ENCODE assay signal across 12 cellular contexts in the genomic region with DNA sequence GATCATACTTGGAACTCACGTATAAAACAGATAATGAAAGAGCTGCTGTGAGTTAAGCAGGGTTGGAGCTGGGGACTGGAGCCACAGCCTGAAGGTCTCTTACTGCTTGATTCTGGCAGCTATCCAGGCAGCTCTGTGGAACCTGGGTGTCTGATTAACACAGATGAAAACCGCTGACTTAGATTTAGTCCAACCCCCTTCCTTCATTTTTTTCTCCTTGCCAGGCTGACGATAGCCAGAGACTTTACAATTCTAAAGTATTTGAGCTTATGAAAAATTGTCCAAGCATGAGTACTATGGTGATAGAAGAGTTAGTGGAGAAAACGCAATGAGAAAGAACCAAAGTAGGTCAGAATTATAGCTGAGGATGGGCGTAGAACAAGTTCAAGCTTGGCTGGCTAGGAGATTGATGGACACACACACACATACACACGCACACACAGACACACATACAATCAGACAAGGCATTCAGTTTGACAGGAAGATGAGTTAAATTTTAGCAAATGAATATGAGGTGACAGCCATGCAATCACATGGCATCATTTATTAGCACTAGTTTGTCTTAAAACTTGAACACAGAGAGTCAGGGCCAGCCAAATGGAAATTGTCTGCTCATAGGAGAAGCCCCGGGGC. TPM values are rescaled to one million over a fixed set of nuclear protein-coding genes. Genes with fewer than 3 reads are reported as not detected.
DNase-seq lines count a peak whose midpoint lies in the region; ATAC-seq, FAIRE-seq and TF ChIP-seq lines count a peak whose summit lies in the region.
"Had no signal": no experiment of that assay in that cellular context is flagged by ENCODE, and none has a peak within 500 bp of the region (broad histone marks: within the 10 kb centered on the region; RNA-seq: fewer than 3 reads in every experiment).

No MANE protein-coding gene starts in this region.

- 41 to 45% (median 43%) methylated on average over 7 of the region's 7 CpGs for WGBS in adrenal gland, 4 donors

- peak; percentile 53 for FAIRE-seq in keratinocyte (lab: Jason Lieb, UNC)

- peak; percentile 44 for DNase-seq in Right ventricle myocardium superior
- no peak for DNase-seq in cardiac septum (ENCODE audit: low spot score)
- peak; percentile 60 to 84 (median 77) for DNase-seq in adrenal gland
- no peak for DNase-seq in keratinocyte (ENCODE audit: low read depth, low spot score)
- DNase-seq in UCSD-AML1 (lab: John Stamatoyannopoulos, UW; ENCODE audit: unreplicated experiment), result no peak
- DNase-seq: activated CD8-positive, alpha-beta memory T cell treated with anti-CD3 and anti-CD28 coated beads, Interleukin-2, amount 50 U/mL, for 4 hours; NCI-H1694 treated with DMSO at 0.1 percent for 48 hours had no signal

- H3K4me1 ChIP-seq in adrenal gland (replicated peaks in 1 of 2) (peaks cover 0 to 7% of the 10 kb centered on the region in 2 donors), keratinocyte (ENCODE audit: control insufficient read depth, extremely low read depth, insufficient read depth, low read length) (peaks cover 14% of the 10 kb centered on the region)

- peak overlapping the region; percentile 82 for H3K4me2 ChIP-seq in keratinocyte (ENCODE audit: control insufficient read depth, extremely low read depth, insufficient read depth, low read depth, low read length)

- no peaks in the 10 kb centered on the region for H3K9me1 ChIP-seq in keratinocyte (ENCODE audit: control insufficient read depth, extremely low read depth, insufficient read depth, low read length)

- peak overlapping the region in 2 of 4 donors; percentile 12 to 13 for H3K4me3 ChIP-seq in adrenal gland
- H3K4me3 ChIP-seq in keratinocyte (ENCODE audit: control insufficient read depth in 2 of 3, extremely low read depth in 1 of 3, insufficient read depth in 2 of 3, low read depth in 1 of 3, low read length in 3 of 3), result peak overlapping the region in 2 of 3 experiments; percentile 48 to 63
- H3K4me3 ChIP-seq: skin epidermis had no signal

- H3K79me2 ChIP-seq in keratinocyte (ENCODE audit: control insufficient read depth, insufficient read depth, low read length), result no peaks in the 10 kb centered on the region

- no peak for TF ChIP-seq CTCF in adrenal gland (IDR thresholded peaks at IDR 0.05)
- TF ChIP-seq CTCF in keratinocyte (optimal IDR thresholded peaks at IDR 0.05 in 1 of 3, IDR thresholded peaks at IDR 0.05 in 1 of 3, conservative IDR thresholded peaks at IDR 0.05 in 1 of 3; ENCODE audit: extremely low read depth in 1 of 3, insufficient read depth in 2 of 3, low read length in 3 of 3), result no peak

- H3K9ac ChIP-seq in keratinocyte (ENCODE audit: control insufficient read depth, extremely low read depth, insufficient read depth, low read length), result peak overlapping the region; percentile 4

- no peaks in the 10 kb centered on the region for H3K36me3 ChIP-seq in adrenal gland (replicated peaks in 1 of 2)
- H3K36me3 ChIP-seq in keratinocyte (ENCODE audit: control insufficient read depth in 2 of 2, extremely low read depth in 1 of 2, insufficient read depth in 2 of 2, low read length in 2 of 2), result no peaks in the 10 kb centered on the region

- H3K27me3 ChIP-seq in adrenal gland (no peaks in the 10 kb centered on the region), keratinocyte (ENCODE audit: control insufficient read depth, extremely low read depth, insufficient read depth, low read length) (no peaks in the 10 kb centered on the region)

- intact Hi-C loops in Right ventricle myocardium superior (cut with DNase I), result no loop called here
- intact Hi-C loops in cardiac septum (cut with DNase I), result no loop called here
- intact Hi-C loops in adrenal gland (cut with DNase I), result no loop called here

- ATAC-seq in Right ventricle myocardium superior (ENCODE audit: poor library complexity), result peak; percentile 89
- no peak for ATAC-seq in GM19452 (IDR thresholded peaks at IDR 0.05; ENCODE audit: unreplicated experiment)
- no peak for ATAC-seq in HG02870 (IDR thresholded peaks at IDR 0.05; ENCODE audit: unreplicated experiment)
- no peak for ATAC-seq in GM18858 (IDR thresholded peaks at IDR 0.05; ENCODE audit: unreplicated experiment)
- ATAC-seq: stimulated activated memory B cell treated with anti-CD40 and anti-IgM and Interleukin-4, amounts not matched to agents 10 μg/mL and 1 μg/mL and 100 μg/mL, for 72 hours had no signal

- TF ChIP-seq POLR2A in adrenal gland (IDR thresholded peaks at IDR 0.05), result no peak

- H4K20me1 ChIP-seq in keratinocyte (ENCODE audit: control insufficient read depth, extremely low read depth, insufficient read depth, low read length), result no peaks in the 10 kb centered on the region

- dilution Hi-C loops in keratinocyte (cut with MboI; ENCODE audit: extremely low pct_ligation_motif_present, low sequenced_read_pairs), result no loop called here

- H2AFZ ChIP-seq in keratinocyte (ENCODE audit: control insufficient read depth, low read length), result peak overlapping the region; percentile 78

- H3K27ac ChIP-seq in adrenal gland (no peak overlapping the region), keratinocyte (ENCODE audit: control insufficient read depth, insufficient read depth, low read length) (peak overlapping the region; percentile 26)
- H3K27ac ChIP-seq: skin epidermis had no signal

- no peaks in the 10 kb centered on the region for H3K9me3 ChIP-seq in adrenal gland (replicated peaks in 1 of 3)
- no peaks in the 10 kb centered on the region for H3K9me3 ChIP-seq in keratinocyte (ENCODE audit: control insufficient read depth, low read depth, low read length)

RNA-seq across cellular contexts. Expression of gene GPR85, which starts 13.6 kb away (rescaled TPM):
- total RNA-seq in Right ventricle myocardium superior (0.59 TPM), cardiac septum (4.6 TPM), adrenal gland (1 to 10 TPM in 3 of 8 donors, under 1 TPM in 4, not detected in 1; 0.46 to 1.6 (median 0.83) TPM)
- polyA plus RNA-seq in adrenal gland (1 to 10 TPM; 1.1 to 2.3 (median 1.7) TPM), keratinocyte (1.6 to 2.0 TPM (median 2.0 TPM) in 3 replicates)
- 0.11 TPM for polyA plus RNA-seq in keratinocyte (2011; ENCODE audit: low read depth)
- 0.71 and 1.3 TPM in 2 replicates for polyA plus RNA-seq in keratinocyte (2011; cell fraction: cytosol; rRNA removed)
- 1.6 and 1.9 TPM in 2 replicates for polyA plus RNA-seq in keratinocyte (2011; cell fraction: nucleus; rRNA removed)
- 0.44 and 0.77 TPM in 2 replicates for polyA plus RNA-seq in keratinocyte (2012; ENCODE audit: low replicate concordance)
- polyA minus RNA-seq in keratinocyte, result 1.2 to 2.1 TPM (median 1.8 TPM) in 3 replicates
- polyA minus RNA-seq in keratinocyte (2011; cell fraction: cytosol; rRNA and poly(A)+ RNA removed), result not detected
- 0.84 and 1.9 TPM in 2 replicates for polyA minus RNA-seq in keratinocyte (2011; cell fraction: nucleus; rRNA and poly(A)+ RNA removed)

RNA-seq across cellular contexts. Expression of gene SMIM30, which starts 18.1 kb away (rescaled TPM):
- total RNA-seq in Right ventricle myocardium superior (118 TPM), cardiac septum (127 TPM), adrenal gland (100 to 1,000 TPM in 1 of 8 donors, 10 to 100 TPM in 7; 44.4 to 106 (median 50.1) TPM)
- polyA plus RNA-seq in adrenal gland (100 to 1,000 TPM; 116 to 145 (median 134) TPM), keratinocyte (57.5 to 94.5 TPM (median 77.5 TPM) in 3 replicates)
- polyA plus RNA-seq in keratinocyte (2011; ENCODE audit: low read depth), result 19.4 TPM
- 61.1 and 114 TPM in 2 replicates for polyA plus RNA-seq in keratinocyte (2011; cell fraction: cytosol; rRNA removed)
- 21.9 and 23.3 TPM in 2 replicates for polyA plus RNA-seq in keratinocyte (2011; cell fraction: nucleus; rRNA removed)
- polyA plus RNA-seq in keratinocyte (2012; ENCODE audit: low replicate concordance), result 37.0 and 55.9 TPM in 2 replicates
- polyA minus RNA-seq in keratinocyte, result 18.6 to 27.9 TPM (median 26.5 TPM) in 3 replicates
- polyA minus RNA-seq in keratinocyte (2011; cell fraction: cytosol; rRNA and poly(A)+ RNA removed), result 19.6 TPM
- 3.9 and 8.4 TPM in 2 replicates for polyA minus RNA-seq in keratinocyte (2011; cell fraction: nucleus; rRNA and poly(A)+ RNA removed)

Comparison
In these comparisons a context has a peak if more than half of its experiments do, and no peak if none do; other contexts are left out.
1. DNase-seq: peak in Right ventricle myocardium superior (single experiment) and adrenal gland (7 of 7); none in cardiac septum (single experiment), keratinocyte (single experiment) and UCSD-AML1 (single experiment).